Comparison of ENCODE assay signal across 8 cellular contexts in the genomic region with DNA sequence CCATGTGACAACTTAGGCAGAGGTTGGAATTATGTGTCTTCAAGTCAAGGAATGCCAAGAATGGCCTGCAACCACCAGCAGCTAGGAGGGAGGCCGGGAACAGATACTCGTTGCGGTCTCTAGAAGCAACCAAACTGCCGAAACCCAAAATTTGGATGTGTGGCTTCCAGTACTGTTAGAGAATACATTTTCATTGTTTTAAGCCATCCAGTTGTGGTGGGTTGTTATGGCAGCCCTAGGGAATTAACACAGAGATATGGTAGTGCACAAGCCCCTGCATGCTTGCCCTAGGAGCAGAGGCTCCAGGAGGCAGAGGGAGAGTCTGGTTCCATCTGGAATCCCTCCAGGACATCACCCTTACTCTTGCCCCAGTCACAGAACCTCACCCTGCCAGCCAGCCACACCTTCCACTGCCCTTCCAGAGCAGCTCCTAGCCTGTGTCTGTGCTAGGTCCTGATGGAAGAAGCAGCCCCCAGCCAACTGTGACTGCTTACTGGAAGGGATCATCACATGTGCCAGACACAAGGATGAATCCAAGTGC. TPM values are rescaled to one million over a fixed set of nuclear protein-coding genes. Genes with fewer than 3 reads are reported as not detected.
DNase-seq lines count a peak whose midpoint lies in the region; ATAC-seq, FAIRE-seq and TF ChIP-seq lines count a peak whose summit lies in the region.

No MANE protein-coding gene starts in this region.

- FAIRE-seq in A549 (lab: Jason Lieb, UNC) = no peak

- no peak for TF ChIP-seq POLR2A in A549 (IDR thresholded peaks at IDR 0.05; ENCODE audit: low read length)

- no peak for DNase-seq in A549 (ENCODE audit: low read depth in 1 of 2, low spot score in 1 of 2)
- DNase-seq in lower lobe of right lung = no peak
- no peak for DNase-seq in GM20000 (ENCODE audit: low spot score)
- DNase-seq in pons (ENCODE audit: low spot score) = no peak

- CTCF ChIA-PET in A549 (lab: Yijun Ruan, JAX) = no interaction called here

- no peak for TF ChIP-seq CTCF in A549 (IDR thresholded peaks at IDR 0.05)
- TF ChIP-seq CTCF in lower lobe of right lung (IDR thresholded peaks at IDR 0.05) = no peak
- TF ChIP-seq CTCF in GM20000 (IDR thresholded peaks at IDR 0.05; ENCODE audit: extremely low read depth, missing control alignments) = no peak

- TF ChIP-seq EP300 in A549 (IDR thresholded peaks at IDR 0.05) = no peak

- ATAC-seq in A549 = peak; percentile 37 to 49; a peak in 5 of 6 replicates
- peak; percentile 8 to 15 for ATAC-seq in lower lobe of right lung
- no peak for ATAC-seq in GM19452 (IDR thresholded peaks at IDR 0.05; ENCODE audit: unreplicated experiment)
- no peak for ATAC-seq in HG02571 (IDR thresholded peaks at IDR 0.05; ENCODE audit: unreplicated experiment)

- POLR2A ChIA-PET in A549 (lab: Yijun Ruan, JAX) = no interaction called here

- 84% methylated on average over 4 of the region's 4 CpGs for WGBS in A549 (ENCODE audit: missing lambda C conversion rate)

- no peak for TF ChIP-seq RAD21 in A549 (conservative IDR thresholded peaks at IDR 0.05 in 1 of 2, IDR thresholded peaks at IDR 0.05 in 1 of 2)

- no peak overlapping the region for H3K4me3 ChIP-seq in A549
- no peak overlapping the region for H3K4me3 ChIP-seq in lower lobe of right lung

- H3K27ac ChIP-seq in A549 (peak overlapping the region; percentile 38 to 96), KOPT-K1 (ENCODE audit: low read depth, low read length, poor library complexity, severe bottlenecking) (peak overlapping the region; percentile 99), angular gyrus (ENCODE audit: low read depth, low read length) (peak overlapping the region; percentile 60), lower lobe of right lung (peak overlapping the region; percentile 7)

- peaks cover 50% of the 10 kb centered on the region for H3K4me1 ChIP-seq in A549
- peaks cover 54% of the 10 kb centered on the region for H3K4me1 ChIP-seq in lower lobe of right lung

- no peaks in the 10 kb centered on the region; the same call in 1 of the 2 replicates for H3K36me3 ChIP-seq in KOPT-K1 (ENCODE audit: insufficient read depth, low read length)
- H3K36me3 ChIP-seq in lower lobe of right lung = no peaks in the 10 kb centered on the region

- intact Hi-C loops in lower lobe of right lung (cut with DNase I) = no loop called here

- H3K27me3 ChIP-seq in lower lobe of right lung (ENCODE audit: low read depth) = no peaks in the 10 kb centered on the region

- no peaks in the 10 kb centered on the region for H3K9me3 ChIP-seq in A549
- H3K9me3 ChIP-seq in KOPT-K1 (ENCODE audit: insufficient read depth, low read length, poor library complexity, severe bottlenecking) = no peaks in the 10 kb centered on the region
- H3K9me3 ChIP-seq in lower lobe of right lung = no peaks in the 10 kb centered on the region

- peak overlapping the region; percentile 21; the same call in 2 of the 3 replicates for H3K4me2 ChIP-seq in A549

TF ChIP-seq in A549, 52 proteins besides CTCF, POLR2A, EP300 and RAD21:
- TF ChIP-seq TFCP2L1 (CRISPR knock-in tag; IDR thresholded peaks at IDR 0.05) (no peak), EHF (CRISPR knock-in tag; IDR thresholded peaks at IDR 0.05) (no peak), ZSCAN20 (CRISPR knock-in tag; IDR thresholded peaks at IDR 0.05) (no peak)
- TF ChIP-seq, protein P1, sequence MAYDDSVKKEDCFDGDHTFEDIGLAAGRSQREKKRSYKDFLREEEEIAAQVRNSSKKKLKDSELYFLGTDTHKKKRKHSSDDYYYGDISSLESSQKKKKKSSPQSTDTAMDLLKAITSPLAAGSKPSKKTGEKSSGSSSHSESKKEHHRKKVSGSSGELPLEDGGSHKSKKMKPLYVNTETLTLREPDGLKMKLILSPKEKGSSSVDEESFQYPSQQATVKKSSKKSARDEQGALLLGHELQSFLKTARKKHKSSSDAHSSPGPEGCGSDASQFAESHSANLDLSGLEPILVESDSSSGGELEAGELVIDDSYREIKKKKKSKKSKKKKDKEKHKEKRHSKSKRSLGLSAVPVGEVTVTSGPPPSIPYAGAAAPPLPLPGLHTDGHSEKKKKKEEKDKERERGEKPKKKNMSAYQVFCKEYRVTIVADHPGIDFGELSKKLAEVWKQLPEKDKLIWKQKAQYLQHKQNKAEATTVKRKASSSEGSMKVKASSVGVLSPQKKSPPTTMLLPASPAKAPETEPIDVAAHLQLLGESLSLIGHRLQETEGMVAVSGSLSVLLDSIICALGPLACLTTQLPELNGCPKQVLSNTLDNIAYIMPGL (CRISPR knock-in tag; IDR thresholded peaks at IDR 0.05; ENCODE audit: borderline replicate concordance) = no peak

RNA-seq across cellular contexts. Expression of a gene that starts 19.5 kb away (rescaled TPM):
- polyA plus RNA-seq in A549 (2011; rRNA removed) = 2.6 and 4.3 TPM in 2 replicates
- polyA plus RNA-seq in A549 (2012; cell fraction: cytosol; rRNA removed) = 6.8 and 10.0 TPM in 2 replicates
- 28.6 and 38.4 TPM in 2 replicates for polyA plus RNA-seq in A549 (2012; cell fraction: nucleus; rRNA removed)
- 10.8 to 14.6 TPM (median 13.6 TPM) in 3 replicates for polyA plus RNA-seq in A549 (2017; fragmentation: RNase III; extraction: RNeasy Plus Mini Kit Qiagen cat#74134 plus additional on column Dnase treatment)
- 12.0 and 13.5 TPM in 2 replicates for polyA minus RNA-seq in A549 (2011; rRNA and poly(A)+ RNA removed)
- total RNA-seq in lower lobe of right lung = 29.9 TPM

Comparison
In these comparisons a context has a peak if more than half of its experiments do, and no peak if none do; other contexts are left out.
1. ATAC-seq: peak in A549 (2 of 2) and lower lobe of right lung (2 of 2); none in GM19452 (single experiment) and HG02571 (single experiment).
2. H3K27ac ChIP-seq: peak in every context shown above with its lines; median percentile 99 in KOPT-K1; 67 in A549; 60 in angular gyrus; 7 in lower lobe of right lung.